ENCODE assay signal across 18 cellular contexts in the genomic region with DNA sequence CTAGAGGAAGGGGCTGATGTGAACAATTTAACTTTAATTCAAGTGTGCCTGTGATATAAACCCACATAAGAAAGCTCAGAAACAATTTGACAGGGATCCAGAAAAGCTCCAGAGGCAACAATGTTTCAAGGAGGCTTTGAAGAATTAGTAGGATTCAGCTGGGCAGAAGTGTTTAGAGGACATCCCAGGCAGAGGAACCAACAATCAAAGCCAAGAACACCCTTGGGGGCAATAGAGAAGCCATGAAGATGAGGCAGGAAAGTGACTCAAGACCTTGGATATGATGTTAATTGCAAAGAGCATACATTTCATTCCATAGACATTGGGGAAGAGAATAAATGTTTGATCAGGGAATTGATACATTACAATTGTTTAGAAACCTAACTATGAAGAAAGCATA.
"Had no signal": no experiment of that assay in that cellular context is flagged by ENCODE, and none has a peak within 500 bp of the region (broad histone marks: within the 10 kb centered on the region; RNA-seq: fewer than 3 reads in every experiment).

No MANE protein-coding gene starts in this region.

- H3K4me3 ChIP-seq: esophagus squamous epithelium, gastrocnemius medialis, heart right ventricle, skin epidermis, thyroid gland had no signal

- H3K9me3 ChIP-seq: esophagus squamous epithelium, gastrocnemius medialis, thyroid gland had no signal

- DNase-seq: effector memory CD4-positive, alpha-beta T cell; esophagus squamous epithelium; gastrocnemius medialis; heart right ventricle; hypothalamus; islet precursor cell; mammary epithelial cell; naive thymus-derived CD4-positive, alpha-beta T cell; posterior cingulate gyrus; stimulated activated CD4-positive, alpha-beta T cell treated with anti-CD3 and anti-CD28 coated beads, Interleukin-12 subunit alpha, Interleukin-12 subunit beta, amount 100 ng/mL, for 4 hours; stimulated activated CD4-positive, alpha-beta T cell treated with anti-CD3 and anti-CD28 coated beads, Interleukin-2, amount 100 ng/mL, for 48 hours; stimulated activated naive CD4-positive, alpha-beta T cell treated with Interleukin-2 at 50 U/mL for 16 hours; thyroid gland had no signal

- H3K4me1 ChIP-seq: gastrocnemius medialis, thyroid gland had no signal

- H3K9me3 Mint-ChIP-seq: type B pancreatic cell had no signal

- H3K27me3 ChIP-seq: esophagus squamous epithelium, gastrocnemius medialis, heart right ventricle, thyroid gland had no signal

- H3K36me3 Mint-ChIP-seq: type B pancreatic cell had no signal

- H3K27me3 Mint-ChIP-seq: naive thymus-derived CD4-positive, alpha-beta T cell had no signal

- H3K27ac ChIP-seq: epithelial cell of prostate, esophagus squamous epithelium, gastrocnemius medialis, heart right ventricle, skin epidermis, thyroid gland had no signal

- H3K27ac Mint-ChIP-seq: type B pancreatic cell had no signal

- H3K36me3 ChIP-seq: esophagus squamous epithelium, gastrocnemius medialis, heart right ventricle, thyroid gland had no signal

- ATAC-seq: gastrocnemius medialis; heart right ventricle; left lobe of liver; naive thymus-derived CD4-positive, alpha-beta T cell; sciatic nerve had no signal

- H3K4me3 Mint-ChIP-seq: naive thymus-derived CD4-positive, alpha-beta T cell; type B pancreatic cell had no signal
